1 cellular context compared by ENCODE assay signal in the genomic region with DNA sequence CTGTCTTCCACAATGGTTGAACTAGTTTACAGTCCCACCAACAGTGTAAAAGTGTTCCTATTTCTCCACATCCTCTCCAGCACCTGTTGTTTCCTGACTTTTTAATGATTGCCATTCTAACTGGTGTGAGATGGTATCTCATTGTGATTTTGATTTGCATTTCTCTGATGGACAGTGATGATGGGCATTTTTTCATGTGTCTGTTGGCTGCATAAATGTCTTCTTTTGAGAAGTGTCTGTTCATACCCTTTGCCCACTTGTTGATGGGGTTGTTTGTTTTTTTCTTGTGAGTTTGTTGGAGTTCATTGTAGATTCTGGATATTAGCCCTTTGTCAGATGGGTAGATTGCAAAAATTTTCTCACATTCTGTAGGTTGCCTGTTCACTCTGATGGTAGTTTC.
A peak's percentile ranks its signal among the peaks of the same experiment; 100 is the strongest.
TF ChIP-seq lines count a peak whose summit lies in the region.
"Not testable (repeated sequence)": the region's sequence is repeated elsewhere in the genome, so short reads cannot be mapped to it uniquely, and the experiment has no call there.

No MANE protein-coding gene starts in this region.

- not testable (repeated sequence) for H3K27ac ChIP-seq in HEK293 (ENCODE audit: extremely low read depth, low read depth, low read length)

- CTCF ChIA-PET in HEK293 (lab: Yijun Ruan, JAX), result not testable (repeated sequence)

- not testable (repeated sequence) for H3K4me3 ChIP-seq in HEK293 (ENCODE audit: low read depth, low read length)

- not testable (repeated sequence) for H3K9me3 ChIP-seq in HEK293 (ENCODE audit: control insufficient read depth, insufficient read depth, low read depth, low read length)

- H3K4me1 ChIP-seq in HEK293 (ENCODE audit: control insufficient read depth, insufficient read depth, low read length), result not testable (repeated sequence)

- not testable (repeated sequence) for H3K36me3 ChIP-seq in HEK293 (ENCODE audit: control insufficient read depth in 2 of 2, insufficient read depth in 1 of 2, low read length in 2 of 2)

- TF ChIP-seq CTCF in HEK293 (tag by site-specific recombination; IDR thresholded peaks at IDR 0.05), result not testable (repeated sequence)

- POLR2A ChIA-PET in HEK293 (lab: Yijun Ruan, JAX), result not testable (repeated sequence)

TF ChIP-seq in HEK293, 187 proteins besides CTCF, POLR2A, EP300 and RAD21:
- TF ChIP-seq SCRT2 (tag by site-specific recombination; IDR thresholded peaks at IDR 0.05), result peak; percentile 62
- TF ChIP-seq SCRT1 (tag by site-specific recombination; IDR thresholded peaks at IDR 0.05; ENCODE audit: borderline replicate concordance), result peak; percentile 73
